8 cellular contexts compared by ENCODE assay signal in genomic region chr7:100444311-100445278, GRCh38. TPM values are rescaled to one million over a fixed set of nuclear protein-coding genes. Genes with fewer than 3 reads are reported as not detected.
DNase-seq lines count a peak whose midpoint lies in the region; ATAC-seq and TF ChIP-seq lines count a peak whose summit lies in the region.

No MANE protein-coding gene starts in this region.

- no peak overlapping the region for H3K4me3 Mint-ChIP-seq in Caco-2 (ENCODE audit: unreplicated experiment)
- no peak overlapping the region for H3K4me3 Mint-ChIP-seq in neural progenitor cell

- ATAC-seq in HG03439 (IDR thresholded peaks at IDR 0.05; ENCODE audit: unreplicated experiment) (no peak), HG02623 (IDR thresholded peaks at IDR 0.05; ENCODE audit: unreplicated experiment) (no peak)

- TF ChIP-seq POLR2A in NB4 (IDR thresholded peaks at IDR 0.05; ENCODE audit: extremely low read depth, insufficient read length): no peak

- no peaks in the 10 kb centered on the region for H3F3A ChIP-seq in neural progenitor cell (ENCODE audit: low read depth)

- H3K9me3 ChIP-seq in Caco-2 (no peaks in the 10 kb centered on the region), neural progenitor cell (ENCODE audit: low read depth) (no peaks in the 10 kb centered on the region), Karpas-422 (ENCODE audit: low read length) (no peaks in the 10 kb centered on the region)

- no peak for TF ChIP-seq CTCF in Caco-2 (IDR thresholded peaks at IDR 0.05; ENCODE audit: insufficient read depth in 1 of 2, low read depth in 1 of 2, low read length in 1 of 2, severe bottlenecking in 1 of 2, unreplicated experiment in 1 of 2)
- no peak for TF ChIP-seq CTCF in NB4 (IDR thresholded peaks at IDR 0.05; ENCODE audit: low read depth, low read length)
- no peak for TF ChIP-seq CTCF in neural progenitor cell (IDR thresholded peaks at IDR 0.05)

- H2AFZ ChIP-seq in neural progenitor cell (replicated peaks) (no peak overlapping the region), Karpas-422 (ENCODE audit: low read length) (no peak overlapping the region)

- peak overlapping the region; percentile 37 for H3K27ac Mint-ChIP-seq in Caco-2 (ENCODE audit: unreplicated experiment)
- peak overlapping the region; percentile 85 for H3K27ac Mint-ChIP-seq in neural progenitor cell

- DNase-seq in Caco-2 (no peak), NB4 (ENCODE audit: low read depth) (peak; percentile 66), dermis microvascular lymphatic vessel endothelial cell (ENCODE audit: low read depth in 2 of 2) (peak; percentile 98 to 99), neural progenitor cell (ENCODE audit: low spot score) (no peak), Karpas-422 (no peak), mesenteric fat pad (ENCODE audit: low spot score) (no peak)

- H3K27ac ChIP-seq in neural progenitor cell: no peak overlapping the region
- no peak overlapping the region for H3K27ac ChIP-seq in Karpas-422 (ENCODE audit: low read length)

- H3K9me3 Mint-ChIP-seq in Caco-2 (ENCODE audit: unreplicated experiment): no peaks in the 10 kb centered on the region
- H3K9me3 Mint-ChIP-seq in neural progenitor cell: no peaks in the 10 kb centered on the region

- no peaks in the 10 kb centered on the region for H4K20me1 ChIP-seq in neural progenitor cell (ENCODE audit: low read depth)
- no peaks in the 10 kb centered on the region for H4K20me1 ChIP-seq in Karpas-422 (ENCODE audit: insufficient read depth, low read depth, low read length)

- CTCF ChIA-PET in Caco-2 (lab: Charles Lee): interaction anchor here (1.3 kb wide), 1 partner anchor 16 kb away, joined by 6 read pairs; the partner anchor contains the start of gene ZCWPW1

- H3K36me3 Mint-ChIP-seq in Caco-2 (ENCODE audit: insufficient read depth, unreplicated experiment) (no peaks in the 10 kb centered on the region), neural progenitor cell (peaks cover 2% of the 10 kb centered on the region)

- H3K27me3 ChIP-seq in Caco-2 (replicated peaks; ENCODE audit: control insufficient read depth, insufficient read depth, low read length): no peaks in the 10 kb centered on the region
- no peaks in the 10 kb centered on the region for H3K27me3 ChIP-seq in neural progenitor cell
- H3K27me3 ChIP-seq in Karpas-422 (ENCODE audit: low read length): no peaks in the 10 kb centered on the region

- H3K4me1 ChIP-seq in Caco-2 (peaks cover 13% of the 10 kb centered on the region), neural progenitor cell (no peaks in the 10 kb centered on the region), Karpas-422 (ENCODE audit: low read length) (peaks cover 7% of the 10 kb centered on the region)

- H3K36me3 ChIP-seq in Caco-2 (ENCODE audit: control insufficient read depth, insufficient read depth, low read length): no peaks in the 10 kb centered on the region
- H3K36me3 ChIP-seq in neural progenitor cell: no peaks in the 10 kb centered on the region
- H3K36me3 ChIP-seq in Karpas-422 (ENCODE audit: insufficient read depth, low read length): no peaks in the 10 kb centered on the region

- H3K9ac ChIP-seq in neural progenitor cell (no peak overlapping the region), Karpas-422 (ENCODE audit: low read length) (no peak overlapping the region)

- H3K9me2 ChIP-seq in Karpas-422 (replicated peaks; ENCODE audit: insufficient read depth, low read length): no peaks in the 10 kb centered on the region

- H3K79me2 ChIP-seq in neural progenitor cell (ENCODE audit: low read depth) (no peaks in the 10 kb centered on the region), Karpas-422 (ENCODE audit: low read length) (no peaks in the 10 kb centered on the region)

- no peak overlapping the region for H3K4me3 ChIP-seq in Caco-2 (ENCODE audit: low read depth, low read length)
- H3K4me3 ChIP-seq in NB4 (ENCODE audit: low read depth, low read length): no peak overlapping the region
- H3K4me3 ChIP-seq in neural progenitor cell: no peak overlapping the region
- H3K4me3 ChIP-seq in Karpas-422 (ENCODE audit: low read length): no peak overlapping the region

- H3K27me3 Mint-ChIP-seq in Caco-2 (ENCODE audit: insufficient read depth, unreplicated experiment) (no peaks in the 10 kb centered on the region), neural progenitor cell (ENCODE audit: insufficient read depth, low read depth) (peaks cover 2% of the 10 kb centered on the region)

- H3K4me2 ChIP-seq in neural progenitor cell (no peak overlapping the region), Karpas-422 (ENCODE audit: low read depth, low read length, poor library complexity, severe bottlenecking) (no peak overlapping the region)

- intact Hi-C loops in Caco-2 (cut with micrococcal nuclease; ENCODE audit: unreplicated experiment): no loop called here

- H3K4me1 Mint-ChIP-seq in Caco-2 (ENCODE audit: low read depth, unreplicated experiment) (no peaks in the 10 kb centered on the region), neural progenitor cell (peaks cover 28% of the 10 kb centered on the region)

- BruUV-seq in Caco-2 (replicated peaks; lab: Mats Ljungman, UMichigan): no TSS peak

- POLR2A ChIA-PET in Caco-2 (lab: Charles Lee): interaction anchor here (0.5 to 1.6 kb wide), 2 partner anchors 8 to 16 kb away, joined by 5 to 6 read pairs; partner anchors contain the start of genes PPP1R35 and ZCWPW1

RNA-seq across cellular contexts. Expression of gene PPP1R35, which starts 8.3 kb away (rescaled TPM):
- total RNA-seq in Caco-2 (2022) (38.3 and 39.5 TPM in 2 replicates), dermis microvascular lymphatic vessel endothelial cell (10.1 and 11.6 TPM in 2 replicates), neural progenitor cell (ENCODE audit: low replicate concordance) (7.3 and 33.0 TPM in 2 replicates), mesenteric fat pad (24.8 TPM)
- total RNA-seq in Karpas-422 (2014; rRNA removed; shearing (Covaris generic); ENCODE audit: low replicate concordance): 25.9 and 106 TPM in 2 replicates

RNA-seq across cellular contexts. Expression of gene MEPCE, which starts 15.0 kb away (rescaled TPM):
- 41.0 and 43.3 TPM in 2 replicates for total RNA-seq in Caco-2 (2022)
- total RNA-seq in dermis microvascular lymphatic vessel endothelial cell: 32.2 and 49.6 TPM in 2 replicates
- 16.4 and 42.6 TPM in 2 replicates for total RNA-seq in neural progenitor cell (ENCODE audit: low replicate concordance)
- total RNA-seq in Karpas-422 (2014; rRNA removed; shearing (Covaris generic); ENCODE audit: low replicate concordance): 28.4 and 40.4 TPM in 2 replicates
- 25.9 TPM for total RNA-seq in mesenteric fat pad

RNA-seq across cellular contexts. Expression of gene ZCWPW1, which starts 16.1 kb away (rescaled TPM):
- 3.4 and 4.4 TPM in 2 replicates for total RNA-seq in Caco-2 (2022)
- total RNA-seq in dermis microvascular lymphatic vessel endothelial cell: 0.76 and 0.77 TPM in 2 replicates
- 1.4 and 1.8 TPM in 2 replicates for total RNA-seq in neural progenitor cell (ENCODE audit: low replicate concordance)
- 3.0 and 8.8 TPM in 2 replicates for total RNA-seq in Karpas-422 (2014; rRNA removed; shearing (Covaris generic); ENCODE audit: low replicate concordance)
- 3.2 TPM for total RNA-seq in mesenteric fat pad

RNA-seq across cellular contexts. Expression of gene SPACDR, which starts 19.5 kb away (rescaled TPM):
- total RNA-seq in Caco-2 (2022) (0.41 and 0.84 TPM in 2 replicates), dermis microvascular lymphatic vessel endothelial cell (0.39 and 0.76 TPM in 2 replicates), neural progenitor cell (ENCODE audit: low replicate concordance) (0.71 TPM in 1 of 2 replicates, not detected in the other), mesenteric fat pad (0.96 TPM)
- total RNA-seq in Karpas-422 (2014; rRNA removed; shearing (Covaris generic); ENCODE audit: low replicate concordance): 1.5 and 2.8 TPM in 2 replicates

RNA-seq across cellular contexts. Expression of gene TSC22D4, which starts 34.4 kb away (rescaled TPM):
- total RNA-seq in Caco-2 (2022) (27.2 and 32.0 TPM in 2 replicates), dermis microvascular lymphatic vessel endothelial cell (18.5 and 37.6 TPM in 2 replicates), neural progenitor cell (ENCODE audit: low replicate concordance) (11.0 and 17.6 TPM in 2 replicates), mesenteric fat pad (42.4 TPM)
- total RNA-seq in Karpas-422 (2014; rRNA removed; shearing (Covaris generic); ENCODE audit: low replicate concordance): 40.4 and 97.3 TPM in 2 replicates

Comparison
In these comparisons a context has a peak if more than half of its experiments do, and no peak if none do; other contexts are left out.
1. DNase-seq: peak in NB4 (single experiment) and dermis microvascular lymphatic vessel endothelial cell (2 of 2); none in Caco-2 (0 of 2), neural progenitor cell (single experiment), Karpas-422 (single experiment) and mesenteric fat pad (single experiment).